Comparison of ENCODE assay signal across 9 cellular contexts in genomic region chr4:169730564-169730963, GRCh38.
"Had no signal": no experiment of that assay in that cellular context is flagged by ENCODE, and none has a peak within 500 bp of the region (broad histone marks: within the 10 kb centered on the region; RNA-seq: fewer than 3 reads in every experiment).

No MANE protein-coding gene starts in this region.

- FAIRE-seq: HepG2 had no signal

- ATAC-seq: HCT116, HepG2 had no signal

- H3K27ac Mint-ChIP-seq: HFFc6 had no signal

- H3K4me3 ChIP-seq: GM23248, HAP-1 had no signal

- H3K27ac ChIP-seq: GM23248 had no signal

- H3K4me3 Mint-ChIP-seq: HFFc6, IgD-negative memory B cell had no signal

- DNase-seq: GM23248, GOT3, H7, HFFc6, KG1 had no signal

- H3K27me3 Mint-ChIP-seq: IgD-negative memory B cell had no signal

- H3K9me3 ChIP-seq: HAP-1 had no signal

- H3K9ac ChIP-seq: GM23248 had no signal

- H2AFZ ChIP-seq: GM23248 had no signal
